17 cellular contexts compared by ENCODE assay signal in the genomic region with DNA sequence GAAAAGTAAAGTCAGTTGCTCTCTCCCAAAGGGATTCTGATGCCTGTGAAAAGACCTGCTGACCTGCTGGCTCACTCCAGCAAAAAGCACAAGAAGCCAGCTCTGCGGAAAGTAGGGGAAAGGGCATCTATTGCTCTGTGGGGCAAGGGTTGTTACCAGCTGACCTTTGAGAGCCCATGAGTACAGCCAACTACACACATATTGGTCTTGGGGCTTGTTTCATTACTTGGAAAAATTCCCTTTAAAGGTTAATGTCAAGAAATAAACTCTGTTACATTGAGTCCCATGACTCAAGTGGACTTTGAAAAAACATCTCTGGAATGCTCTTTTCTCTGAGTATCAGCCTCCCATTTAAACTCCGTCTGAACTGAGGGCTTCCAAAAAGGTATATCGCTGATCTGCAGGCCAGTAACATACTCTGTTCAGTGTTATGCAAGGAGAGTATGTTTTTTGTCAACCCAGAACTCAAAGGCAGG. TPM values are rescaled to one million over a fixed set of nuclear protein-coding genes. Genes with fewer than 3 reads are reported as not detected.
DNase-seq lines count a peak whose midpoint lies in the region; ATAC-seq, FAIRE-seq and TF ChIP-seq lines count a peak whose summit lies in the region.
"Had no signal": no experiment of that assay in that cellular context is flagged by ENCODE, and none has a peak within 500 bp of the region (broad histone marks: within the 10 kb centered on the region; RNA-seq: fewer than 3 reads in every experiment).

No MANE protein-coding gene starts in this region.

- H3K4me1 Mint-ChIP-seq in activated CD4-positive, alpha-beta memory T cell treated with anti-CD3 and anti-CD28 coated beads for 36 hours (ENCODE audit: low read depth) = no peaks in the 10 kb centered on the region
- H3K4me1 Mint-ChIP-seq: memory B cell had no signal

- H3K9ac ChIP-seq in HepG2 (ENCODE audit: insufficient read depth, low read depth, low read length) = no peak overlapping the region

- no peaks in the 10 kb centered on the region for H3K79me2 ChIP-seq in HepG2 (ENCODE audit: insufficient read depth, low read length)

- TF ChIP-seq RAD21 in HepG2 (CRISPR knock-in tag; IDR thresholded peaks at IDR 0.05) = no peak

- FAIRE-seq in HepG2 (lab: Jason Lieb, UNC) = no peak
- FAIRE-seq: frontal cortex had no signal

- DNase-seq in SK-MEL-5 (ENCODE audit: low read depth, low spot score) (peak; percentile 58), fibroblast of pulmonary artery (ENCODE audit: low read depth) (peak; percentile 29), HepG2 (ENCODE audit: low spot score) (no peak), sigmoid colon (no peak), erythroblast (lab: John Stamatoyannopoulos, UW) (no peak), NCI-H69 (lab: John Stamatoyannopoulos, UW) (no peak), dedifferentiated amniotic fluid mesenchymal stem cell (ENCODE audit: extremely low spot score) (no peak)
- DNase-seq in activated CD4-positive, alpha-beta memory T cell treated with anti-CD3 and anti-CD28 coated beads for 36 hours = no peak
- DNase-seq: activated CD8-positive, alpha-beta T cell treated with anti-CD3 and anti-CD28 coated beads, Interleukin-2, amount 10 ng/mL, durations not matched to agents 7 days and 5 days; activated gamma-delta T cell treated with Interleukin-2 at 50 U/mL for 16 hours; NCI-H1417; NCI-H526 treated with DMSO at 0.1 percent for 48 hours; posterior cingulate gyrus; stimulated activated CD4-positive, alpha-beta T cell treated with anti-CD3 and anti-CD28 coated beads, Interleukin-4, amount 100 ng/mL, for 4 hours; stimulated activated naive B cell treated with anti-CD40 and anti-IgM and Interleukin-4, amounts not matched to agents 10 μg/mL and 1 μg/mL and 100 μg/mL, for 72 hours had no signal

- 76% methylated on average over 3 of the region's 3 CpGs for WGBS in HepG2 (ENCODE audit: low lambda C conversion rate)
- WGBS in sigmoid colon, 2 donors = 81 to 92% methylated on average over 3 of the region's 3 CpGs

- no peaks in the 10 kb centered on the region for H4K20me1 ChIP-seq in HepG2 (ENCODE audit: insufficient read depth, low read length)

- no peaks in the 10 kb centered on the region for H3K27me3 ChIP-seq in HepG2 (ENCODE audit: control insufficient read depth in 1 of 2, insufficient read depth in 2 of 2, low read length in 2 of 2)
- no peaks in the 10 kb centered on the region for H3K27me3 ChIP-seq in sigmoid colon

- H3K4me1 ChIP-seq in HepG2 (ENCODE audit: insufficient read depth, low read length) (peaks cover 15% of the 10 kb centered on the region), sigmoid colon (peaks cover 0 to 17% (median 12%) of the 10 kb centered on the region in 4 donors)

- no peaks in the 10 kb centered on the region for H3K36me3 Mint-ChIP-seq in activated CD4-positive, alpha-beta memory T cell treated with anti-CD3 and anti-CD28 coated beads for 36 hours

- in situ Hi-C loops in SK-MEL-5 (cut with HindIII; ENCODE audit: low pct_unique_long_range_greater_than_20kb, low sequenced_read_pairs) = no loop called here
- in situ Hi-C loops in HepG2 (cut with HindIII; ENCODE audit: extremely low pct_ligation_motif_present, low pct_unique_long_range_greater_than_20kb) = no loop called here

- CTCF ChIA-PET in HepG2 (lab: Yijun Ruan, JAX; ENCODE audit: low intra/inter-chr PET ratio, low total read pairs) = no interaction called here
- CTCF ChIA-PET in activated CD4-positive, alpha-beta memory T cell treated with anti-CD3 and anti-CD28 coated beads for 36 hours (lab: Charles Lee) = no interaction called here

- H3K4me3 Mint-ChIP-seq in activated CD4-positive, alpha-beta memory T cell treated with anti-CD3 and anti-CD28 coated beads for 36 hours = no peak overlapping the region
- H3K4me3 Mint-ChIP-seq: activated CD8-positive, alpha-beta T cell treated with anti-CD3 and anti-CD28 coated beads, Interleukin-2, amount 10 ng/mL, durations not matched to agents 7 days and 5 days; memory B cell; stimulated activated naive B cell treated with anti-CD40 and anti-IgM and Interleukin-4, amounts not matched to agents 10 μg/mL and 1 μg/mL and 100 μg/mL, for 72 hours had no signal

- H3K9me3 ChIP-seq in HepG2 (ENCODE audit: low read length) = no peaks in the 10 kb centered on the region
- no peaks in the 10 kb centered on the region for H3K9me3 ChIP-seq in sigmoid colon

- H3K4me2 ChIP-seq in HepG2 (ENCODE audit: low read depth, low read length) = no peak overlapping the region

- no peak overlapping the region for H3K4me3 ChIP-seq in fibroblast of pulmonary artery (replicated peaks; ENCODE audit: low read depth, low read length)
- no peak overlapping the region for H3K4me3 ChIP-seq in HepG2 (replicated peaks in 1 of 3; ENCODE audit: insufficient read depth in 1 of 3, low read depth in 2 of 3, low read length in 3 of 3)
- no peak overlapping the region for H3K4me3 ChIP-seq in sigmoid colon

- TF ChIP-seq POLR2A in HepG2 (IDR thresholded peaks at IDR 0.05; ENCODE audit: insufficient read depth in 1 of 2, low read depth in 2 of 2, low read length in 2 of 2) = no peak
- no peak for TF ChIP-seq POLR2A in sigmoid colon (IDR thresholded peaks at IDR 0.05)
- TF ChIP-seq POLR2A in erythroblast (IDR thresholded peaks at IDR 0.05; ENCODE audit: low read length) = no peak

- POLR2A ChIA-PET in HepG2 (lab: Yijun Ruan, JAX) = no interaction called here
- POLR2A ChIA-PET in activated CD4-positive, alpha-beta memory T cell treated with anti-CD3 and anti-CD28 coated beads for 36 hours (lab: Charles Lee) = no interaction called here

- no peaks in the 10 kb centered on the region for H3K9me3 Mint-ChIP-seq in activated CD4-positive, alpha-beta memory T cell treated with anti-CD3 and anti-CD28 coated beads for 36 hours
- H3K9me3 Mint-ChIP-seq: memory B cell; stimulated activated naive B cell treated with anti-CD40 and anti-IgM and Interleukin-4, amounts not matched to agents 10 μg/mL and 1 μg/mL and 100 μg/mL, for 72 hours had no signal

- intact Hi-C loops in HepG2 (cut with micrococcal nuclease; ENCODE audit: unreplicated experiment) (no loop called here), sigmoid colon (cut with DNase I) (no loop called here)
- intact Hi-C loops in activated CD4-positive, alpha-beta memory T cell treated with anti-CD3 and anti-CD28 coated beads for 36 hours (cut with micrococcal nuclease) = no loop called here

- ATAC-seq in HepG2 = peak; percentile 44
- ATAC-seq: activated CD8-positive, alpha-beta T cell treated with anti-CD3 and anti-CD28 coated beads, Interleukin-2, amount 10 ng/mL, durations not matched to agents 7 days and 5 days had no signal

- H2AFZ ChIP-seq in HepG2 (ENCODE audit: low read length) = no peak overlapping the region

- TF ChIP-seq CTCF in fibroblast of pulmonary artery (IDR thresholded peaks at IDR 0.05; ENCODE audit: low read length, missing control alignments) (no peak), HepG2 (CRISPR knock-in tag; IDR thresholded peaks at IDR 0.05) (no peak), sigmoid colon (IDR thresholded peaks at IDR 0.05) (no peak)

- H3K27ac Mint-ChIP-seq in activated CD4-positive, alpha-beta memory T cell treated with anti-CD3 and anti-CD28 coated beads for 36 hours = no peak overlapping the region
- H3K27ac Mint-ChIP-seq: activated CD8-positive, alpha-beta T cell treated with anti-CD3 and anti-CD28 coated beads, Interleukin-2, amount 10 ng/mL, durations not matched to agents 7 days and 5 days; memory B cell; stimulated activated naive B cell treated with anti-CD40 and anti-IgM and Interleukin-4, amounts not matched to agents 10 μg/mL and 1 μg/mL and 100 μg/mL, for 72 hours had no signal

- H3K27me3 Mint-ChIP-seq in activated CD4-positive, alpha-beta memory T cell treated with anti-CD3 and anti-CD28 coated beads for 36 hours = no peaks in the 10 kb centered on the region
- H3K27me3 Mint-ChIP-seq: memory B cell; stimulated activated naive B cell treated with anti-CD40 and anti-IgM and Interleukin-4, amounts not matched to agents 10 μg/mL and 1 μg/mL and 100 μg/mL, for 72 hours had no signal

- peaks cover 5 to 32% of the 10 kb centered on the region in 2 experiments for H3K36me3 ChIP-seq in HepG2 (replicated peaks in 1 of 2; ENCODE audit: control insufficient read depth in 1 of 2, insufficient read depth in 2 of 2, low read length in 2 of 2)
- H3K36me3 ChIP-seq in sigmoid colon = no peaks in the 10 kb centered on the region

- no TSS peak for BruUV-seq in HepG2 (replicated peaks; lab: Mats Ljungman, UMichigan)

- no peak for TF ChIP-seq EP300 in HepG2 (IDR thresholded peaks at IDR 0.05; ENCODE audit: low read depth in 2 of 2, low read length in 2 of 2)
- TF ChIP-seq EP300 in HepG2 (CRISPR knock-in tag; IDR thresholded peaks at IDR 0.05; ENCODE audit: borderline replicate concordance) = no peak
- no peak for TF ChIP-seq EP300 in sigmoid colon (IDR thresholded peaks at IDR 0.05)

- H3K27ac ChIP-seq in HepG2 (ENCODE audit: extremely low read length, insufficient read depth, low read length) (peak overlapping the region; percentile 8), sigmoid colon (peak overlapping the region in 3 of 4 donors; percentile 2 to 64 (median 36))

RNA-seq across cellular contexts. Expression of gene PANK1, which starts 53.2 kb away (rescaled TPM):
- 2.2 and 2.4 TPM in 2 replicates for total RNA-seq in SK-MEL-5 (2014; rRNA removed; shearing (Covaris generic))
- polyA plus RNA-seq in SK-MEL-5 (2015; cell fraction: cytosol; rRNA removed) = 1.5 and 1.9 TPM in 2 replicates
- polyA plus RNA-seq in SK-MEL-5 (2015; cell fraction: nucleus; rRNA removed) = 1.1 and 2.1 TPM in 2 replicates
- 33.3 and 46.5 TPM in 2 replicates for total RNA-seq in HepG2 (2016; rRNA removed; fragmentation: Illumina TruSeq; extraction: Trizol)
- total RNA-seq in HepG2 (2016; cell fraction: cytosol; rRNA removed; fragmentation: Illumina TruSeq; extraction: Trizol; ENCODE audit: low read depth) = 6.8 and 8.5 TPM in 2 replicates
- 34.1 and 46.4 TPM in 2 replicates for total RNA-seq in HepG2 (2016; cell fraction: insoluble cytoplasmic fraction; rRNA removed; fragmentation: Illumina TruSeq; extraction: Trizol)
- total RNA-seq in HepG2 (2016; cell fraction: membrane; rRNA removed; fragmentation: Illumina TruSeq; extraction: Trizol) = 25.9 and 26.8 TPM in 2 replicates
- total RNA-seq in HepG2 (2016; cell fraction: nucleus; rRNA removed; fragmentation: Illumina TruSeq; extraction: Trizol) = 25.0 and 33.6 TPM in 2 replicates
- polyA plus RNA-seq in HepG2 (2011; rRNA removed) = 15.6 and 18.2 TPM in 2 replicates
- polyA plus RNA-seq in HepG2 (2011; cell fraction: cytosol; rRNA removed) = 10.3 and 15.1 TPM in 2 replicates
- polyA plus RNA-seq in HepG2 (2011; cell fraction: nucleus; rRNA removed) = 4.2 and 6.1 TPM in 2 replicates
- polyA plus RNA-seq in HepG2 (2012) = 15.3 and 17.5 TPM in 2 replicates
- polyA plus RNA-seq in HepG2 (2016; cell fraction: cytosol; fragmentation: Illumina TruSeq; extraction: Trizol; ENCODE audit: low read depth) = 5.7 and 6.2 TPM in 2 replicates
- polyA plus RNA-seq in HepG2 (2016; cell fraction: insoluble cytoplasmic fraction; fragmentation: Illumina TruSeq; extraction: Trizol; ENCODE audit: low read depth) = 43.3 and 44.9 TPM in 2 replicates
- 17.9 and 18.2 TPM in 2 replicates for polyA plus RNA-seq in HepG2 (2016; cell fraction: membrane; fragmentation: Illumina TruSeq; extraction: Trizol; ENCODE audit: low read depth)
- polyA plus RNA-seq in HepG2 (2016; cell fraction: nucleus; fragmentation: Illumina TruSeq; extraction: Trizol; ENCODE audit: insufficient read depth, low read depth) = 22.4 and 26.9 TPM in 2 replicates
- 15.5 and 17.6 TPM in 2 replicates for polyA minus RNA-seq in HepG2 (2011; rRNA and poly(A)+ RNA removed; ENCODE audit: low replicate concordance)
- polyA minus RNA-seq in HepG2 (2011; cell fraction: cytosol; rRNA and poly(A)+ RNA removed) = 15.5 and 15.7 TPM in 2 replicates
- 18.3 and 31.2 TPM in 2 replicates for polyA minus RNA-seq in HepG2 (2011; cell fraction: nucleus; rRNA and poly(A)+ RNA removed)
- 1 to 10 TPM; 1.6 to 6.1 (median 3.7) TPM for total RNA-seq in sigmoid colon
- 10 to 100 TPM in 2 of 3 donors, 1 to 10 TPM in 1; 7.5 to 26.4 (median 18.0) TPM for polyA plus RNA-seq in sigmoid colon
- total RNA-seq in activated CD4-positive, alpha-beta memory T cell treated with anti-CD3 and anti-CD28 coated beads for 36 hours = 1 to 10 TPM; 2.1 to 2.5 TPM

RNA-seq across cellular contexts. Expression of gene SLC16A12, which starts 56.4 kb away (rescaled TPM):
- total RNA-seq in SK-MEL-5 (2014; rRNA removed; shearing (Covaris generic)) = not detected in 2 replicates
- not detected in 2 replicates for polyA plus RNA-seq in SK-MEL-5 (2015; cell fraction: cytosol; rRNA removed)
- not detected in 2 replicates for polyA plus RNA-seq in SK-MEL-5 (2015; cell fraction: nucleus; rRNA removed)
- 0.02 TPM in 1 of 2 replicates, not detected in the other for total RNA-seq in HepG2 (2016; rRNA removed; fragmentation: Illumina TruSeq; extraction: Trizol)
- total RNA-seq in HepG2 (2016; cell fraction: cytosol; rRNA removed; fragmentation: Illumina TruSeq; extraction: Trizol; ENCODE audit: low read depth) = not detected in 2 replicates
- total RNA-seq in HepG2 (2016; cell fraction: insoluble cytoplasmic fraction; rRNA removed; fragmentation: Illumina TruSeq; extraction: Trizol) = 0.04 TPM in 1 of 2 replicates, not detected in the other
- total RNA-seq in HepG2 (2016; cell fraction: membrane; rRNA removed; fragmentation: Illumina TruSeq; extraction: Trizol) = 0.03 TPM in 1 of 2 replicates, not detected in the other
- 0.06 TPM in 1 of 2 replicates, not detected in the other for total RNA-seq in HepG2 (2016; cell fraction: nucleus; rRNA removed; fragmentation: Illumina TruSeq; extraction: Trizol)
- polyA plus RNA-seq in HepG2 (2011; rRNA removed) = 0.07 TPM in 1 of 2 replicates, not detected in the other
- 0.01 TPM in 2 replicates for polyA plus RNA-seq in HepG2 (2011; cell fraction: cytosol; rRNA removed)
- not detected in 2 replicates for polyA plus RNA-seq in HepG2 (2011; cell fraction: nucleus; rRNA removed)
- not detected in 2 replicates for polyA plus RNA-seq in HepG2 (2012)
- not detected in 2 replicates for polyA plus RNA-seq in HepG2 (2016; cell fraction: cytosol; fragmentation: Illumina TruSeq; extraction: Trizol; ENCODE audit: low read depth)
- not detected in 2 replicates for polyA plus RNA-seq in HepG2 (2016; cell fraction: insoluble cytoplasmic fraction; fragmentation: Illumina TruSeq; extraction: Trizol; ENCODE audit: low read depth)
- not detected in 2 replicates for polyA plus RNA-seq in HepG2 (2016; cell fraction: membrane; fragmentation: Illumina TruSeq; extraction: Trizol; ENCODE audit: low read depth)
- polyA plus RNA-seq in HepG2 (2016; cell fraction: nucleus; fragmentation: Illumina TruSeq; extraction: Trizol; ENCODE audit: insufficient read depth, low read depth) = not detected in 2 replicates
- polyA minus RNA-seq in HepG2 (2011; rRNA and poly(A)+ RNA removed; ENCODE audit: low replicate concordance) = not detected in 2 replicates
- polyA minus RNA-seq in HepG2 (2011; cell fraction: cytosol; rRNA and poly(A)+ RNA removed) = not detected in 2 replicates
- not detected in 2 replicates for polyA minus RNA-seq in HepG2 (2011; cell fraction: nucleus; rRNA and poly(A)+ RNA removed)
- 1 to 10 TPM; 1.1 to 3.9 (median 2.2) TPM for total RNA-seq in sigmoid colon
- polyA plus RNA-seq in sigmoid colon = under 1 TPM in 2 of 3 donors, not detected in 1; 0.13 to 0.23 TPM
- total RNA-seq in activated CD4-positive, alpha-beta memory T cell treated with anti-CD3 and anti-CD28 coated beads for 36 hours = not detected
- total RNA-seq: activated CD8-positive, alpha-beta T cell treated with anti-CD3 and anti-CD28 coated beads, Interleukin-2, amount 10 ng/mL, durations not matched to agents 7 days and 5 days had no signal

Comparison
In these comparisons a context has a peak if more than half of its experiments do, and no peak if none do; other contexts are left out.
1. DNase-seq: peak in SK-MEL-5 (single experiment) and fibroblast of pulmonary artery (single experiment); none in HepG2 (single experiment), sigmoid colon (single experiment), erythroblast (0 of 2), NCI-H69 (single experiment), dedifferentiated amniotic fluid mesenchymal stem cell (single experiment) and activated CD4-positive, alpha-beta memory T cell treated with anti-CD3 and anti-CD28 coated beads for 36 hours (single experiment).